9 cellular contexts compared by ENCODE assay signal in the genomic region with DNA sequence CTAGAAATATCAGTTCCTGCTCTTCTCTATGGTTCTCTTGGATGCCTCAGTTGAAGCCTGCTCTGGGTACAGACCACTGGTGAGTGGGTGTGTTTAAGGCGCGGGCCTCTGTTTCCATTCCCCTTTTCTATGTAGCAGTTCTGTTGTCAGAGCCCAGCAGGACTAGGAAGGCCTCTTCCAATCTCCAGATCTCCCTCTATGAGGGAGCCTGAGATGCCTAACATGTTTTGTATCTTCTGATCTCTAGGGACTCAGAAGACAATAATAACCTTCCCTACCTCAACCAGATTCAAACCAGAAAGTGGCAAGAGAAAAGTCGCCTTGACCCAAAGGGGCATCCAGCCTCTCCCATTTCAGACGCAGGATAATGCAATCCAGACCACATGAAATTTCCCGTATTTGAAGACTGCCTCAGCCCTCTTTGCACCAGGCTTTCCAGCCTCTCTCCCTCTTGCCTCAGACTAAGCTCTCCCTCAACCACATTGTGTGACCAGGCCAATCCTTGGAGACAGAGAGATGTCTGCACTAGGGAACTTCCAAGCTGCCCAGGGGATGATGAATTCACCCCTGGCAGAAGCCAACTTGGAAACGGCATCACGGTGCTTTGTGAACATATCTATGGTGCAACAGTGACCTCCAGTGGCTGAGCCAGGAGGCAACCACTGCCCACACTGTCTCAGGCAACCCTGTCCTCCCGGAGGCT.
A peak's percentile ranks its signal among the peaks of the same experiment; 100 is the strongest.
DNase-seq lines count a peak whose midpoint lies in the region; ATAC-seq and TF ChIP-seq lines count a peak whose summit lies in the region.
"Had no signal": no experiment of that assay in that cellular context is flagged by ENCODE, and none has a peak within 500 bp of the region (broad histone marks: within the 10 kb centered on the region; RNA-seq: fewer than 3 reads in every experiment).

No MANE protein-coding gene starts in this region.

- no peaks in the 10 kb centered on the region for H3F3A ChIP-seq in neural cell (ENCODE audit: insufficient read depth, low read length, poor library complexity, severe bottlenecking)

- H3K4me2 ChIP-seq in OCI-LY3 (ENCODE audit: low read length) (peak overlapping the region; percentile 58), neural cell (ENCODE audit: low read length) (no peak overlapping the region)

- H3K4me1 Mint-ChIP-seq in activated T-cell treated with anti-CD3 and anti-CD28 coated beads, Interleukin-2, amount 50 U/mL, for 24 hours (ENCODE audit: low read depth), result no peaks in the 10 kb centered on the region
- H3K4me1 Mint-ChIP-seq: IgD-negative memory B cell had no signal

- 43 to 45% methylated on average over 8 of the region's 8 CpGs for WGBS in testis, 2 donors

- H3K4me3 Mint-ChIP-seq in activated T-cell treated with anti-CD3 and anti-CD28 coated beads, Interleukin-2, amount 50 U/mL, for 24 hours, result no peak overlapping the region
- H3K4me3 Mint-ChIP-seq: IgD-negative memory B cell had no signal

- peaks cover 39% of the 10 kb centered on the region for H3K27me3 Mint-ChIP-seq in activated T-cell treated with anti-CD3 and anti-CD28 coated beads, Interleukin-2, amount 50 U/mL, for 24 hours

- TF ChIP-seq CTCF in BE2C (IDR thresholded peaks at IDR 0.05; ENCODE audit: low read depth, low read length) (peak; percentile 88), OCI-LY3 (IDR thresholded peaks at IDR 0.05; ENCODE audit: low read depth, low read length) (peak; percentile 93), neural cell (IDR thresholded peaks at IDR 0.05; ENCODE audit: poor library complexity, severe bottlenecking) (peak; percentile 92), testis (IDR thresholded peaks at IDR 0.05) (peak; percentile 64 to 82 (median 72))

- H3K27me3 ChIP-seq in BE2C (peaks cover 2% of the 10 kb centered on the region; the same call in 1 of the 2 replicates), OCI-LY3 (ENCODE audit: low read depth, low read length) (peaks cover 48% of the 10 kb centered on the region), neural cell (ENCODE audit: insufficient read depth, low read depth, low read length) (no peaks in the 10 kb centered on the region), testis (no peaks in the 10 kb centered on the region)

- no peaks in the 10 kb centered on the region for H3K4me1 ChIP-seq in BE2C
- H3K4me1 ChIP-seq in OCI-LY3 (ENCODE audit: low read length), result peaks cover 7% of the 10 kb centered on the region
- H3K4me1 ChIP-seq in testis, result peaks cover 7% of the 10 kb centered on the region

- H3K79me2 ChIP-seq in OCI-LY3 (ENCODE audit: low read length) (no peaks in the 10 kb centered on the region), neural cell (replicated peaks; ENCODE audit: insufficient read depth, low read length) (no peaks in the 10 kb centered on the region)

- intact Hi-C loops in testis (cut with DNase I; ENCODE audit: low total_unique reads), result loop anchor here (10.0 kb wide), 1 partner anchor 291 kb away; no protein-coding TSS in a partner anchor

- peak; percentile 78 for ATAC-seq in GM19023 (IDR thresholded peaks at IDR 0.05; ENCODE audit: unreplicated experiment)

- H3K27ac ChIP-seq in OCI-LY3 (ENCODE audit: low read length), result no peak overlapping the region
- no peak overlapping the region for H3K27ac ChIP-seq in neural cell (ENCODE audit: low read length)
- H3K27ac ChIP-seq in testis, result no peak overlapping the region

- TF ChIP-seq RAD21 in neural cell (conservative IDR thresholded peaks at IDR 0.05), result peak; percentile 98

- no peak for TF ChIP-seq POLR2A in testis (IDR thresholded peaks at IDR 0.05)

- no peak overlapping the region for H3K27ac Mint-ChIP-seq in activated T-cell treated with anti-CD3 and anti-CD28 coated beads, Interleukin-2, amount 50 U/mL, for 24 hours
- H3K27ac Mint-ChIP-seq: IgD-negative memory B cell had no signal

- H3K4me3 ChIP-seq in BE2C (ENCODE audit: low read depth, low read length) (no peak overlapping the region), OCI-LY3 (ENCODE audit: low read length) (peak overlapping the region; percentile 55), neural cell (ENCODE audit: low read length) (no peak overlapping the region), testis (no peak overlapping the region)

- DNase-seq in BE2C (peak; percentile 71), HT1080 (ENCODE audit: low read depth) (peak; percentile 73), fibroblast of the conjunctiva (ENCODE audit: low read depth) (peak; percentile 94), testis (peak; percentile 92)
- peak; percentile 53 for DNase-seq in activated T-cell treated with anti-CD3 and anti-CD28 coated beads, Interleukin-2, amount 50 U/mL, for 24 hours

- H3K9me3 ChIP-seq in BE2C (no peaks in the 10 kb centered on the region), OCI-LY3 (ENCODE audit: insufficient read depth, low read length) (no peaks in the 10 kb centered on the region), neural cell (ENCODE audit: low read length) (no peaks in the 10 kb centered on the region), testis (no peaks in the 10 kb centered on the region)

- H3K9ac ChIP-seq in OCI-LY3 (ENCODE audit: low read length) (no peak overlapping the region), neural cell (ENCODE audit: low read length) (no peak overlapping the region)

- H3K9me3 Mint-ChIP-seq in activated T-cell treated with anti-CD3 and anti-CD28 coated beads, Interleukin-2, amount 50 U/mL, for 24 hours, result no peaks in the 10 kb centered on the region

- peak overlapping the region; percentile 50; the same call in 1 of the 2 replicates for H2AFZ ChIP-seq in OCI-LY3 (ENCODE audit: low read depth, low read length)
- no peak overlapping the region for H2AFZ ChIP-seq in neural cell (ENCODE audit: low read depth, low read length)

- no peak for TF ChIP-seq EP300 in neural cell (conservative IDR thresholded peaks at IDR 0.05; ENCODE audit: poor library complexity, severe bottlenecking)

- H3K36me3 Mint-ChIP-seq in activated T-cell treated with anti-CD3 and anti-CD28 coated beads, Interleukin-2, amount 50 U/mL, for 24 hours (ENCODE audit: low read depth), result no peaks in the 10 kb centered on the region

- no peaks in the 10 kb centered on the region for H3K36me3 ChIP-seq in BE2C
- H3K36me3 ChIP-seq in OCI-LY3 (replicated peaks; ENCODE audit: low read depth, low read length), result no peaks in the 10 kb centered on the region
- H3K36me3 ChIP-seq in neural cell (ENCODE audit: insufficient read depth, low read length), result no peaks in the 10 kb centered on the region
- H3K36me3 ChIP-seq in testis (ENCODE audit: low read depth, missing control alignments), result no peaks in the 10 kb centered on the region

- H4K20me1 ChIP-seq in OCI-LY3 (ENCODE audit: insufficient read depth, low read length) (no peaks in the 10 kb centered on the region), neural cell (ENCODE audit: insufficient read depth) (no peaks in the 10 kb centered on the region)

- H3K9me2 ChIP-seq in neural cell (ENCODE audit: insufficient read depth, low read length), result no peaks in the 10 kb centered on the region

TF ChIP-seq in neural cell, 6 proteins besides CTCF, POLR2A, EP300 and RAD21:
- TF ChIP-seq MXI1 (conservative IDR thresholded peaks at IDR 0.05; ENCODE audit: poor library complexity, severe bottlenecking) (peak; percentile 24), EZH2 (IDR thresholded peaks at IDR 0.05; ENCODE audit: borderline replicate concordance, insufficient read depth, low read length, poor library complexity, severe bottlenecking) (no peak), TAF1 (IDR thresholded peaks at IDR 0.05; ENCODE audit: low read depth) (no peak), SMC3 (conservative IDR thresholded peaks at IDR 0.05; ENCODE audit: poor library complexity) (peak; percentile 98), POLR2AphosphoS5 (IDR thresholded peaks at IDR 0.05) (no peak)
- TF ChIP-seq, protein P1, sequence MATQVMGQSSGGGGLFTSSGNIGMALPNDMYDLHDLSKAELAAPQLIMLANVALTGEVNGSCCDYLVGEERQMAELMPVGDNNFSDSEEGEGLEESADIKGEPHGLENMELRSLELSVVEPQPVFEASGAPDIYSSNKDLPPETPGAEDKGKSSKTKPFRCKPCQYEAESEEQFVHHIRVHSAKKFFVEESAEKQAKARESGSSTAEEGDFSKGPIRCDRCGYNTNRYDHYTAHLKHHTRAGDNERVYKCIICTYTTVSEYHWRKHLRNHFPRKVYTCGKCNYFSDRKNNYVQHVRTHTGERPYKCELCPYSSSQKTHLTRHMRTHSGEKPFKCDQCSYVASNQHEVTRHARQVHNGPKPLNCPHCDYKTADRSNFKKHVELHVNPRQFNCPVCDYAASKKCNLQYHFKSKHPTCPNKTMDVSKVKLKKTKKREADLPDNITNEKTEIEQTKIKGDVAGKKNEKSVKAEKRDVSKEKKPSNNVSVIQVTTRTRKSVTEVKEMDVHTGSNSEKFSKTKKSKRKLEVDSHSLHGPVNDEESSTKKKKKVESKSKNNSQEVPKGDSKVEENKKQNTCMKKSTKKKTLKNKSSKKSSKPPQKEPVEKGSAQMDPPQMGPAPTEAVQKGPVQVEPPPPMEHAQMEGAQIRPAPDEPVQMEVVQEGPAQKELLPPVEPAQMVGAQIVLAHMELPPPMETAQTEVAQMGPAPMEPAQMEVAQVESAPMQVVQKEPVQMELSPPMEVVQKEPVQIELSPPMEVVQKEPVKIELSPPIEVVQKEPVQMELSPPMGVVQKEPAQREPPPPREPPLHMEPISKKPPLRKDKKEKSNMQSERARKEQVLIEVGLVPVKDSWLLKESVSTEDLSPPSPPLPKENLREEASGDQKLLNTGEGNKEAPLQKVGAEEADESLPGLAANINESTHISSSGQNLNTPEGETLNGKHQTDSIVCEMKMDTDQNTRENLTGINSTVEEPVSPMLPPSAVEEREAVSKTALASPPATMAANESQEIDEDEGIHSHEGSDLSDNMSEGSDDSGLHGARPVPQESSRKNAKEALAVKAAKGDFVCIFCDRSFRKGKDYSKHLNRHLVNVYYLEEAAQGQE (IDR thresholded peaks at IDR 0.05; ENCODE audit: borderline replicate concordance), result no peak
